ENCODE assay signal across 1 cellular context in genomic region chr6:12504325-12504966, GRCh38.
TF ChIP-seq lines count a peak whose summit lies in the region.

No MANE protein-coding gene starts in this region.

TF ChIP-seq in SK-N-SH treated with all-trans-retinoic acid at 6 μM for 48 hours, 23 proteins besides CTCF, POLR2A, EP300 and RAD21 (continued from another document):
- TF ChIP-seq ZFP3 (CRISPR knock-in tag; IDR thresholded peaks at IDR 0.05) (no peak), OSR1 (CRISPR knock-in tag; IDR thresholded peaks at IDR 0.05) (no peak), ESRRG (CRISPR knock-in tag; IDR thresholded peaks at IDR 0.05) (no peak), ISL1 (CRISPR knock-in tag; IDR thresholded peaks at IDR 0.05) (no peak), GLIS3 (CRISPR knock-in tag; IDR thresholded peaks at IDR 0.05) (no peak), ZC3H10 (CRISPR knock-in tag; IDR thresholded peaks at IDR 0.05) (no peak), ZFP30 (CRISPR knock-in tag; IDR thresholded peaks at IDR 0.05) (no peak), BACH2 (CRISPR knock-in tag; IDR thresholded peaks at IDR 0.05; ENCODE audit: borderline replicate concordance) (no peak), ZNF8 (CRISPR knock-in tag; IDR thresholded peaks at IDR 0.05) (no peak), RARB (CRISPR knock-in tag; IDR thresholded peaks at IDR 0.05) (no peak), PATZ1 (CRISPR knock-in tag; IDR thresholded peaks at IDR 0.05; ENCODE audit: borderline replicate concordance) (no peak)
